ENCODE assay signal across 1 cellular context in the genomic region with DNA sequence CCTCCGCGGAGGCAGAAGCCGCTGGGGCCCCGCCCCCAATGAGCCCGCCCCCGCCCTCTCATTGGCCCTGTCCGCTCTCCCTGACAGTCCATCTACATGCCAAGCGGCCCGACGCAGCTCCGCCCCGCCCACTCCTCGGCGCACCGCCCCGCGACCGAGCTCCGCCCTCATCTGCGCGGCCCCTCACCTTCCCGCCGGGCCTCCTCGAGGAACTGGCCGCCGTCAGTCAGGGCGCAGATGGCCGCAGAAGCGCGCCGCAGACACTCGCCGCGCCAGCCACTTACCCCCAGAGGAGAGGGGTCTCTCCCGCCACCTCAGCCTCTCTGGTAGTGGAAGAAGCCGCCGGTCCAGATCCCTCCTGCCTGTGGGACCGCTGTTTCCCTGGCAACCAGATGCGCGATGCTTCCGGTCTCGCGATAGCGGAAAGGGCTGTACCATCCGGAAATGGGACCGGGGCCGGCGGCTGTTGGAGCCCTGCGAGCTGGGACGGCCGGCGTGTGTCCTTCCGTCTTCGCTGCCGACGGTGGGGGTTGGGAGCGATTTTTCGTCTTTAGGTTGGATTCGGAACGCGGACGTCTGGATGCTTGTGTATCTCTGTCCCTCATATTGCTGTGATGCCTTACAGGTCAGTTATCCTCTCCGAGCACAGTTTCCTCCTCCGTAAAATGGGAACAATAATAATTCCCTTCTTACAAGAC.
TF ChIP-seq lines count a peak whose summit lies in the region.

A gene (minus strand): TSS at position 401 of the 698 bp plus-strand sequence. CDS start 6,317 bp downstream, outside the sequence.

TF ChIP-seq in HepG2, 621 proteins besides CTCF, POLR2A, EP300 and RAD21 (continued from another document and continues in another):
- TF ChIP-seq, protein P1, sequence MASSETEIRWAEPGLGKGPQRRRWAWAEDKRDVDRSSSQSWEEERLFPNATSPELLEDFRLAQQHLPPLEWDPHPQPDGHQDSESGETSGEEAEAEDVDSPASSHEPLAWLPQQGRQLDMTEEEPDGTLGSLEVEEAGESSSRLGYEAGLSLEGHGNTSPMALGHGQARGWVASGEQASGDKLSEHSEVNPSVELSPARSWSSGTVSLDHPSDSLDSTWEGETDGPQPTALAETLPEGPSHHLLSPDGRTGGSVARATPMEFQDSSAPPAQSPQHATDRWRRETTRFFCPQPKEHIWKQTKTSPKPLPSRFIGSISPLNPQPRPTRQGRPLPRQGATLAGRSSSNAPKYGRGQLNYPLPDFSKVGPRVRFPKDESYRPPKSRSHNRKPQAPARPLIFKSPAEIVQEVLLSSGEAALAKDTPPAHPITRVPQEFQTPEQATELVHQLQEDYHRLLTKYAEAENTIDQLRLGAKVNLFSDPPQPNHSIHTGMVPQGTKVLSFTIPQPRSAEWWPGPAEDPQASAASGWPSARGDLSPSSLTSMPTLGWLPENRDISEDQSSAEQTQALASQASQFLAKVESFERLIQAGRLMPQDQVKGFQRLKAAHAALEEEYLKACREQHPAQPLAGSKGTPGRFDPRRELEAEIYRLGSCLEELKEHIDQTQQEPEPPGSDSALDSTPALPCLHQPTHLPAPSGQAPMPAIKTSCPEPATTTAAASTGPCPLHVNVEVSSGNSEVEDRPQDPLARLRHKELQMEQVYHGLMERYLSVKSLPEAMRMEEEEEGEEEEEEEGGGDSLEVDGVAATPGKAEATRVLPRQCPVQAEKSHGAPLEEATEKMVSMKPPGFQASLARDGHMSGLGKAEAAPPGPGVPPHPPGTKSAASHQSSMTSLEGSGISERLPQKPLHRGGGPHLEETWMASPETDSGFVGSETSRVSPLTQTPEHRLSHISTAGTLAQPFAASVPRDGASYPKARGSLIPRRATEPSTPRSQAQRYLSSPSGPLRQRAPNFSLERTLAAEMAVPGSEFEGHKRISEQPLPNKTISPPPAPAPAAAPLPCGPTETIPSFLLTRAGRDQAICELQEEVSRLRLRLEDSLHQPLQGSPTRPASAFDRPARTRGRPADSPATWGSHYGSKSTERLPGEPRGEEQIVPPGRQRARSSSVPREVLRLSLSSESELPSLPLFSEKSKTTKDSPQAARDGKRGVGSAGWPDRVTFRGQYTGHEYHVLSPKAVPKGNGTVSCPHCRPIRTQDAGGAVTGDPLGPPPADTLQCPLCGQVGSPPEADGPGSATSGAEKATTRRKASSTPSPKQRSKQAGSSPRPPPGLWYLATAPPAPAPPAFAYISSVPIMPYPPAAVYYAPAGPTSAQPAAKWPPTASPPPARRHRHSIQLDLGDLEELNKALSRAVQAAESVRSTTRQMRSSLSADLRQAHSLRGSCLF (CRISPR knock-in tag; IDR thresholded peaks at IDR 0.05; ENCODE audit: borderline replicate concordance), result no peak
- no peak; the same call in 1 of the 2 replicates for TF ChIP-seq ESRRA (CRISPR knock-in tag; IDR thresholded peaks at IDR 0.05; ENCODE audit: low read depth)
- no peak for TF ChIP-seq REXO4 (CRISPR knock-in tag; IDR thresholded peaks at IDR 0.05; ENCODE audit: borderline replicate concordance)
- TF ChIP-seq ZNF761 (CRISPR knock-in tag; conservative IDR thresholded peaks at IDR 0.05), result 0 out of 2 replicates have a peak, but pooled peaks have one; percentile 42
- TF ChIP-seq, protein P2, sequence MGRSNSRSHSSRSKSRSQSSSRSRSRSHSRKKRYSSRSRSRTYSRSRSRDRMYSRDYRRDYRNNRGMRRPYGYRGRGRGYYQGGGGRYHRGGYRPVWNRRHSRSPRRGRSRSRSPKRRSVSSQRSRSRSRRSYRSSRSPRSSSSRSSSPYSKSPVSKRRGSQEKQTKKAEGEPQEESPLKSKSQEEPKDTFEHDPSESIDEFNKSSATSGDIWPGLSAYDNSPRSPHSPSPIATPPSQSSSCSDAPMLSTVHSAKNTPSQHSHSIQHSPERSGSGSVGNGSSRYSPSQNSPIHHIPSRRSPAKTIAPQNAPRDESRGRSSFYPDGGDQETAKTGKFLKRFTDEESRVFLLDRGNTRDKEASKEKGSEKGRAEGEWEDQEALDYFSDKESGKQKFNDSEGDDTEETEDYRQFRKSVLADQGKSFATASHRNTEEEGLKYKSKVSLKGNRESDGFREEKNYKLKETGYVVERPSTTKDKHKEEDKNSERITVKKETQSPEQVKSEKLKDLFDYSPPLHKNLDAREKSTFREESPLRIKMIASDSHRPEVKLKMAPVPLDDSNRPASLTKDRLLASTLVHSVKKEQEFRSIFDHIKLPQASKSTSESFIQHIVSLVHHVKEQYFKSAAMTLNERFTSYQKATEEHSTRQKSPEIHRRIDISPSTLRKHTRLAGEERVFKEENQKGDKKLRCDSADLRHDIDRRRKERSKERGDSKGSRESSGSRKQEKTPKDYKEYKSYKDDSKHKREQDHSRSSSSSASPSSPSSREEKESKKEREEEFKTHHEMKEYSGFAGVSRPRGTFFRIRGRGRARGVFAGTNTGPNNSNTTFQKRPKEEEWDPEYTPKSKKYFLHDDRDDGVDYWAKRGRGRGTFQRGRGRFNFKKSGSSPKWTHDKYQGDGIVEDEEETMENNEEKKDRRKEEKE (IDR thresholded peaks at IDR 0.05), result no peak
- TF ChIP-seq AKAP8 (CRISPR knock-in tag; IDR thresholded peaks at IDR 0.05), result no peak
- TF ChIP-seq, protein P3, sequence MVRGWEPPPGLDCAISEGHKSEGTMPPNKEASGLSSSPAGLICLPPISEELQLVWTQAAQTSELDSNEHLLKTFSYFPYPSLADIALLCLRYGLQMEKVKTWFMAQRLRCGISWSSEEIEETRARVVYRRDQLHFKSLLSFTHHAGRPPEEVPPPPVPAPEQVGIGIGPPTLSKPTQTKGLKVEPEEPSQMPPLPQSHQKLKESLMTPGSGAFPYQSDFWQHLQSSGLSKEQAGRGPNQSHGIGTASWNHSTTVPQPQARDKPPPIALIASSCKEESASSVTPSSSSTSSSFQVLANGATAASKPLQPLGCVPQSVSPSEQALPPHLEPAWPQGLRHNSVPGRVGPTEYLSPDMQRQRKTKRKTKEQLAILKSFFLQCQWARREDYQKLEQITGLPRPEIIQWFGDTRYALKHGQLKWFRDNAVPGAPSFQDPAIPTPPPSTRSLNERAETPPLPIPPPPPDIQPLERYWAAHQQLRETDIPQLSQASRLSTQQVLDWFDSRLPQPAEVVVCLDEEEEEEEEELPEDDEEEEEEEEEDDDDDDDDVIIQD (CRISPR knock-in tag; IDR thresholded peaks at IDR 0.05; ENCODE audit: low read depth), result peak; percentile 76; the same call in 1 of the 2 replicates
- TF ChIP-seq, protein P4, sequence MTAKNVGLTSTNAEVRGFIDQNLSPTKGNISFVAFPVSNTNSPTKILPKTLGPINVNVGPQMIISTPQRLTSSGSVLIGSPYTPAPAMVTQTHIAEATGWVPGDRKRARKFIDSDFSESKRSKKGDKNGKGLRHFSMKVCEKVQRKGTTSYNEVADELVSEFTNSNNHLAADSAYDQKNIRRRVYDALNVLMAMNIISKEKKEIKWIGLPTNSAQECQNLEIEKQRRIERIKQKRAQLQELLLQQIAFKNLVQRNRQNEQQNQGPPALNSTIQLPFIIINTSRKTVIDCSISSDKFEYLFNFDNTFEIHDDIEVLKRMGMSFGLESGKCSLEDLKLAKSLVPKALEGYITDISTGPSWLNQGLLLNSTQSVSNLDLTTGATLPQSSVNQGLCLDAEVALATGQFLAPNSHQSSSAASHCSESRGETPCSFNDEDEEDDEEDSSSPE (CRISPR knock-in tag; IDR thresholded peaks at IDR 0.05), result peak; percentile 61; the same call in 1 of the 2 replicates
- no peak for TF ChIP-seq ZNF468 (CRISPR knock-in tag; IDR thresholded peaks at IDR 0.05)
- TF ChIP-seq, protein P5, sequence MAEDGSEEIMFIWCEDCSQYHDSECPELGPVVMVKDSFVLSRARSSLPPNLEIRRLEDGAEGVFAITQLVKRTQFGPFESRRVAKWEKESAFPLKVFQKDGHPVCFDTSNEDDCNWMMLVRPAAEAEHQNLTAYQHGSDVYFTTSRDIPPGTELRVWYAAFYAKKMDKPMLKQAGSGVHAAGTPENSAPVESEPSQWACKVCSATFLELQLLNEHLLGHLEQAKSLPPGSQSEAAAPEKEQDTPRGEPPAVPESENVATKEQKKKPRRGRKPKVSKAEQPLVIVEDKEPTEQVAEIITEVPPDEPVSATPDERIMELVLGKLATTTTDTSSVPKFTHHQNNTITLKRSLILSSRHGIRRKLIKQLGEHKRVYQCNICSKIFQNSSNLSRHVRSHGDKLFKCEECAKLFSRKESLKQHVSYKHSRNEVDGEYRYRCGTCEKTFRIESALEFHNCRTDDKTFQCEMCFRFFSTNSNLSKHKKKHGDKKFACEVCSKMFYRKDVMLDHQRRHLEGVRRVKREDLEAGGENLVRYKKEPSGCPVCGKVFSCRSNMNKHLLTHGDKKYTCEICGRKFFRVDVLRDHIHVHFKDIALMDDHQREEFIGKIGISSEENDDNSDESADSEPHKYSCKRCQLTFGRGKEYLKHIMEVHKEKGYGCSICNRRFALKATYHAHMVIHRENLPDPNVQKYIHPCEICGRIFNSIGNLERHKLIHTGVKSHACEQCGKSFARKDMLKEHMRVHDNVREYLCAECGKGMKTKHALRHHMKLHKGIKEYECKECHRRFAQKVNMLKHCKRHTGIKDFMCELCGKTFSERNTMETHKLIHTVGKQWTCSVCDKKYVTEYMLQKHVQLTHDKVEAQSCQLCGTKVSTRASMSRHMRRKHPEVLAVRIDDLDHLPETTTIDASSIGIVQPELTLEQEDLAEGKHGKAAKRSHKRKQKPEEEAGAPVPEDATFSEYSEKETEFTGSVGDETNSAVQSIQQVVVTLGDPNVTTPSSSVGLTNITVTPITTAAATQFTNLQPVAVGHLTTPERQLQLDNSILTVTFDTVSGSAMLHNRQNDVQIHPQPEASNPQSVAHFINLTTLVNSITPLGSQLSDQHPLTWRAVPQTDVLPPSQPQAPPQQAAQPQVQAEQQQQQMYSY (CRISPR knock-in tag; IDR thresholded peaks at IDR 0.05), result 0 out of 2 replicates have a peak, but pooled peaks have one; percentile 35
- no peak; the same call in 1 of the 2 replicates for TF ChIP-seq TSC22D2 (CRISPR knock-in tag; IDR thresholded peaks at IDR 0.05; ENCODE audit: borderline replicate concordance)
- TF ChIP-seq XRCC5 (optimal IDR thresholded peaks at IDR 0.05; ENCODE audit: low read length), result peak; percentile 76
- TF ChIP-seq, protein P6, sequence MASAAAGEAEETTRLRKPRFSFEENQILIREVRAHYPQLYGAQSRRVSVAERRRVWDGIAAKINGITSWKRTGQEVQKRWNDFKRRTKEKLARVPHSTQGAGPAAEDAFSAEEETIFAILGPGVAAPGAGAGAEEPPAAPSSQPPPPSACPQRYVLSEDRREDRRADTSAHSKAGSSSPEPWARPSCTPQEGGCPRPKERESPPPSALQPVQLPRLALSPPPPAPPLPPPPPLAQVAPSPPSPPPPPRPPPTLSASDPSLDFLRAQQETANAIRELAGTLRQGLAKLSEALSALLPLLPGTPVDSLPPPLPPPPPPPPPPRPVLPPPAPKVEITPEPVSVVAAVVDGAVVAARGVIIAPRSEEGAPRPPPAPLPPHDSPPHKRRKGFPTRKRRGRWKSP (CRISPR knock-in tag; IDR thresholded peaks at IDR 0.05), result no peak
- TF ChIP-seq SNRNP70 (IDR thresholded peaks at IDR 0.05; ENCODE audit: low read depth, low read length), result no peak
- TF ChIP-seq, protein P7, sequence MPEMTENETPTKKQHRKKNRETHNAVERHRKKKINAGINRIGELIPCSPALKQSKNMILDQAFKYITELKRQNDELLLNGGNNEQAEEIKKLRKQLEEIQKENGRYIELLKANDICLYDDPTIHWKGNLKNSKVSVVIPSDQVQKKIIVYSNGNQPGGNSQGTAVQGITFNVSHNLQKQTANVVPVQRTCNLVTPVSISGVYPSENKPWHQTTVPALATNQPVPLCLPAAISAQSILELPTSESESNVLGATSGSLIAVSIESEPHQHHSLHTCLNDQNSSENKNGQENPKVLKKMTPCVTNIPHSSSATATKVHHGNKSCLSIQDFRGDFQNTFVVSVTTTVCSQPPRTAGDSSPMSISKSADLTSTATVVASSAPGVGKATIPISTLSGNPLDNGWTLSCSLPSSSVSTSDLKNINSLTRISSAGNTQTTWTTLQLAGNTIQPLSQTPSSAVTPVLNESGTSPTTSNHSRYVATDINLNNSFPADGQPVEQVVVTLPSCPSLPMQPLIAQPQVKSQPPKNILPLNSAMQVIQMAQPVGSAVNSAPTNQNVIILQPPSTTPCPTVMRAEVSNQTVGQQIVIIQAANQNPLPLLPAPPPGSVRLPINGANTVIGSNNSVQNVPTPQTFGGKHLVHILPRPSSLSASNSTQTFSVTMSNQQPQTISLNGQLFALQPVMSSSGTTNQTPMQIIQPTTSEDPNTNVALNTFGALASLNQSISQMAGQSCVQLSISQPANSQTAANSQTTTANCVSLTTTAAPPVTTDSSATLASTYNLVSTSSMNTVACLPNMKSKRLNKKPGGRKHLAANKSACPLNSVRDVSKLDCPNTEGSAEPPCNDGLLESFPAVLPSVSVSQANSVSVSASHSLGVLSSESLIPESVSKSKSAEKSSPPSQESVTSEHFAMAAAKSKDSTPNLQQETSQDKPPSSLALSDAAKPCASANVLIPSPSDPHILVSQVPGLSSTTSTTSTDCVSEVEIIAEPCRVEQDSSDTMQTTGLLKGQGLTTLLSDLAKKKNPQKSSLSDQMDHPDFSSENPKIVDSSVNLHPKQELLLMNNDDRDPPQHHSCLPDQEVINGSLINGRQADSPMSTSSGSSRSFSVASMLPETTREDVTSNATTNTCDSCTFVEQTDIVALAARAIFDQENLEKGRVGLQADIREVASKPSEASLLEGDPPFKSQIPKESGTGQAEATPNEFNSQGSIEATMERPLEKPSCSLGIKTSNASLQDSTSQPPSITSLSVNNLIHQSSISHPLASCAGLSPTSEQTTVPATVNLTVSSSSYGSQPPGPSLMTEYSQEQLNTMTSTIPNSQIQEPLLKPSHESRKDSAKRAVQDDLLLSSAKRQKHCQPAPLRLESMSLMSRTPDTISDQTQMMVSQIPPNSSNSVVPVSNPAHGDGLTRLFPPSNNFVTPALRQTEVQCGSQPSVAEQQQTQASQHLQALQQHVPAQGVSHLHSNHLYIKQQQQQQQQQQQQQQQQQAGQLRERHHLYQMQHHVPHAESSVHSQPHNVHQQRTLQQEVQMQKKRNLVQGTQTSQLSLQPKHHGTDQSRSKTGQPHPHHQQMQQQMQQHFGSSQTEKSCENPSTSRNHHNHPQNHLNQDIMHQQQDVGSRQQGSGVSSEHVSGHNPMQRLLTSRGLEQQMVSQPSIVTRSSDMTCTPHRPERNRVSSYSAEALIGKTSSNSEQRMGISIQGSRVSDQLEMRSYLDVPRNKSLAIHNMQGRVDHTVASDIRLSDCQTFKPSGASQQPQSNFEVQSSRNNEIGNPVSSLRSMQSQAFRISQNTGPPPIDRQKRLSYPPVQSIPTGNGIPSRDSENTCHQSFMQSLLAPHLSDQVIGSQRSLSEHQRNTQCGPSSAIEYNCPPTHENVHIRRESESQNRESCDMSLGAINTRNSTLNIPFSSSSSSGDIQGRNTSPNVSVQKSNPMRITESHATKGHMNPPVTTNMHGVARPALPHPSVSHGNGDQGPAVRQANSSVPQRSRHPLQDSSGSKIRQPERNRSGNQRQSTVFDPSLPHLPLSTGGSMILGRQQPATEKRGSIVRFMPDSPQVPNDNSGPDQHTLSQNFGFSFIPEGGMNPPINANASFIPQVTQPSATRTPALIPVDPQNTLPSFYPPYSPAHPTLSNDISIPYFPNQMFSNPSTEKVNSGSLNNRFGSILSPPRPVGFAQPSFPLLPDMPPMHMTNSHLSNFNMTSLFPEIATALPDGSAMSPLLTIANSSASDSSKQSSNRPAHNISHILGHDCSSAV (CRISPR knock-in tag; IDR thresholded peaks at IDR 0.05; ENCODE audit: borderline replicate concordance), result no peak
- no peak for TF ChIP-seq ZNF775 (CRISPR knock-in tag; IDR thresholded peaks at IDR 0.05; ENCODE audit: borderline replicate concordance)
- no peak for TF ChIP-seq ZNF224 (CRISPR knock-in tag; IDR thresholded peaks at IDR 0.05)
- no peak for TF ChIP-seq CENPT (CRISPR knock-in tag; IDR thresholded peaks at IDR 0.05; ENCODE audit: low read depth)
- no peak for TF ChIP-seq ISX (CRISPR knock-in tag; conservative IDR thresholded peaks at IDR 0.05)
- peak; percentile 86 for TF ChIP-seq PHF20 (CRISPR knock-in tag; IDR thresholded peaks at IDR 0.05)
- no peak for TF ChIP-seq ZNF33B (CRISPR knock-in tag; IDR thresholded peaks at IDR 0.05)
